Comparison of ENCODE assay signal across 1 cellular context in genomic region chr2:95390272-95390880, GRCh38.
TF ChIP-seq lines count a peak whose summit lies in the region.

No MANE protein-coding gene starts in this region.

TF ChIP-seq in HepG2, 621 proteins besides CTCF, POLR2A, EP300 and RAD21 (continued from another document and continues in another):
- TF ChIP-seq ZNF609 (CRISPR knock-in tag; IDR thresholded peaks at IDR 0.05; ENCODE audit: borderline replicate concordance), result peak; percentile 82; the same call in 1 of the 2 replicates
- no peak for TF ChIP-seq ZNF3 (CRISPR knock-in tag; IDR thresholded peaks at IDR 0.05)
- peak; percentile 85 for TF ChIP-seq ZNF746 (CRISPR knock-in tag; IDR thresholded peaks at IDR 0.05)
- peak; percentile 66 for TF ChIP-seq ZGPAT (CRISPR knock-in tag; IDR thresholded peaks at IDR 0.05)
- peak; percentile 83 for TF ChIP-seq ZNF644 (CRISPR knock-in tag; IDR thresholded peaks at IDR 0.05; ENCODE audit: low read depth)
- TF ChIP-seq HDAC2 (CRISPR knock-in tag; IDR thresholded peaks at IDR 0.05), result peak; percentile 67
- TF ChIP-seq ZBTB7B (CRISPR knock-in tag; IDR thresholded peaks at IDR 0.05), result peak; percentile 84
- peak; percentile 81; the same call in 1 of the 2 replicates for TF ChIP-seq BCL3 (CRISPR knock-in tag; IDR thresholded peaks at IDR 0.05)
- TF ChIP-seq HDAC1 (CRISPR knock-in tag; IDR thresholded peaks at IDR 0.05), result peak; percentile 86
- no peak for TF ChIP-seq ZBTB25 (CRISPR knock-in tag; IDR thresholded peaks at IDR 0.05)
- TF ChIP-seq ZNF761 (CRISPR knock-in tag; conservative IDR thresholded peaks at IDR 0.05), result no peak
- 0 out of 2 replicates have a peak, but pooled peaks have one; percentile 53 for TF ChIP-seq HNRNPL (IDR thresholded peaks at IDR 0.05; ENCODE audit: low read depth, low read length)
- peak; percentile 86 for TF ChIP-seq ARID5B (CRISPR knock-in tag; IDR thresholded peaks at IDR 0.05)
- TF ChIP-seq KDM5A (IDR thresholded peaks at IDR 0.05; ENCODE audit: borderline replicate concordance, low read length), result no peak; the same call in 1 of the 2 replicates
- no peak for TF ChIP-seq BCLAF1 (IDR thresholded peaks at IDR 0.05)
- TF ChIP-seq FOXP4 (CRISPR knock-in tag; IDR thresholded peaks at IDR 0.05), result peak; percentile 7; the same call in 1 of the 2 replicates
- no peak for TF ChIP-seq TEF (CRISPR knock-in tag; IDR thresholded peaks at IDR 0.05)
- no peak for TF ChIP-seq ARNT2 (CRISPR knock-in tag; IDR thresholded peaks at IDR 0.05; ENCODE audit: low read depth)
- no peak for TF ChIP-seq TMF1 (CRISPR knock-in tag; IDR thresholded peaks at IDR 0.05; ENCODE audit: low read depth)
- 0 out of 2 replicates have a peak, but pooled peaks have one; percentile 40 for TF ChIP-seq KAT7 (CRISPR knock-in tag; IDR thresholded peaks at IDR 0.05; ENCODE audit: borderline replicate concordance)
- TF ChIP-seq ZNF281 (CRISPR knock-in tag; IDR thresholded peaks at IDR 0.05; ENCODE audit: borderline replicate concordance), result peak; percentile 97
- TF ChIP-seq SOX13 (IDR thresholded peaks at IDR 0.05), result no peak; the same call in 1 of the 2 replicates
- TF ChIP-seq SOX13 (CRISPR knock-in tag; conservative IDR thresholded peaks at IDR 0.05 in 1 of 2, IDR thresholded peaks at IDR 0.05 in 1 of 2), result peak in 1 of 2 experiments; percentile 64; a peak in 1 of 4 replicates
- no peak for TF ChIP-seq ZNF652 (CRISPR knock-in tag; IDR thresholded peaks at IDR 0.05; ENCODE audit: borderline replicate concordance, low read depth)
- peak; percentile 96 for TF ChIP-seq MLX (CRISPR knock-in tag; IDR thresholded peaks at IDR 0.05)
- no peak for TF ChIP-seq ZNF780A (CRISPR knock-in tag; IDR thresholded peaks at IDR 0.05)
- peak; percentile 82; the same call in 1 of the 2 replicates for TF ChIP-seq MAZ (IDR thresholded peaks at IDR 0.05; ENCODE audit: borderline replicate concordance, low read depth, low read length)
- peak; percentile 70; the same call in 1 of the 2 replicates for TF ChIP-seq MAZ (CRISPR knock-in tag; IDR thresholded peaks at IDR 0.05; ENCODE audit: low read depth)
- TF ChIP-seq GATAD2A (CRISPR knock-in tag; IDR thresholded peaks at IDR 0.05), result peak; percentile 92
- TF ChIP-seq TFAP4 (IDR thresholded peaks at IDR 0.05; ENCODE audit: borderline replicate concordance, low read depth), result peak; percentile 97
- peak; percentile 97 for TF ChIP-seq NCOR1 (IDR thresholded peaks at IDR 0.05; ENCODE audit: borderline replicate concordance, low read length)
